Comparison of ENCODE assay signal across 9 cellular contexts in genomic region chr13:36981156-36981743, GRCh38.
DNase-seq lines count a peak whose midpoint lies in the region; TF ChIP-seq lines count a peak whose summit lies in the region.
"Had no signal": no experiment of that assay in that cellular context is flagged by ENCODE, and none has a peak within 500 bp of the region (broad histone marks: within the 10 kb centered on the region; RNA-seq: fewer than 3 reads in every experiment).

No MANE protein-coding gene starts in this region.

- no peak overlapping the region for H3K4me3 Mint-ChIP-seq in nephron

- peak overlapping the region in 1 of 3 experiments; percentile 54 for H3K27ac Mint-ChIP-seq in nephron

- H3K4me1 Mint-ChIP-seq in nephron = no peaks in the 10 kb centered on the region

- peaks cover 43% of the 10 kb centered on the region for H3K36me3 Mint-ChIP-seq in nephron (ENCODE audit: low read depth)

- no peaks in the 10 kb centered on the region for H3K9me3 Mint-ChIP-seq in nephron

- peaks cover 4% of the 10 kb centered on the region for H3K4me1 ChIP-seq in DOHH2 (ENCODE audit: control insufficient read depth, low read length)

- peak; percentile 36 for DNase-seq in HEK293T (ENCODE audit: extremely low spot score)
- peak; percentile 75 for DNase-seq in NCI-H748 (lab: John Stamatoyannopoulos, UW; ENCODE audit: unreplicated experiment)
- DNase-seq in coronary artery (ENCODE audit: low spot score) = no peak
- DNase-seq in putamen (ENCODE audit: low spot score) = no peak
- DNase-seq in activated effector memory CD4-positive, alpha-beta T cell treated with anti-CD3 and anti-CD28 coated beads, Interleukin-2, amount 50 U/mL, for 16 hours = no peak
- DNase-seq in activated CD4-positive, CD25-positive, alpha-beta regulatory T cell treated with anti-CD3 and anti-CD28 coated beads, Interleukin-2, amount 50 U/mL, for 72 hours = no peak

- H3K4me3 ChIP-seq in DOHH2 (ENCODE audit: low read length) (no peak overlapping the region), coronary artery (no peak overlapping the region)
- H3K4me3 ChIP-seq: skin epidermis had no signal

- H4K20me1 ChIP-seq in DOHH2 (ENCODE audit: control insufficient read depth, insufficient read depth, low read depth, low read length) = no peaks in the 10 kb centered on the region

- POLR2A ChIA-PET in HEK293T (lab: Yijun Ruan, JAX) = no interaction called here

- H3K27me3 ChIP-seq in DOHH2 (ENCODE audit: control insufficient read depth, low read length) = no peaks in the 10 kb centered on the region

- H3K27ac ChIP-seq in DOHH2 (ENCODE audit: low read depth, low read length) = no peak overlapping the region
- H3K27ac ChIP-seq in coronary artery = no peak overlapping the region
- H3K27ac ChIP-seq: skin epidermis had no signal

- H3K9me3 ChIP-seq in DOHH2 (ENCODE audit: control insufficient read depth, insufficient read depth, low read length) = no peaks in the 10 kb centered on the region

- CTCF ChIA-PET in HEK293T (lab: Yijun Ruan, JAX) = interaction anchor here (0.6 to 2.8 kb wide), 6 partner anchors 8 to 132 kb away, joined by 3 to 15 read pairs (median 8); no protein-coding TSS in a partner anchor

- no peaks in the 10 kb centered on the region for H3K9me2 ChIP-seq in DOHH2 (replicated peaks; ENCODE audit: control insufficient read depth, low read length)

- TF ChIP-seq CTCF in DOHH2 (IDR thresholded peaks at IDR 0.05; ENCODE audit: low read depth, low read length, poor library complexity, severe bottlenecking) = peak; percentile 61
- TF ChIP-seq CTCF in coronary artery (IDR thresholded peaks at IDR 0.05) = peak; percentile 36
- TF ChIP-seq CTCF in nephron (IDR thresholded peaks at IDR 0.05; ENCODE audit: unreplicated experiment in 3 of 3) = peak; percentile 52 to 63 (median 59)

- H3F3A ChIP-seq in DOHH2 (ENCODE audit: control insufficient read depth, insufficient read depth) = peaks cover 7% of the 10 kb centered on the region

- peaks cover 66% of the 10 kb centered on the region for H3K36me3 ChIP-seq in DOHH2 (ENCODE audit: control insufficient read depth, low read length)

- H3K4me2 ChIP-seq in DOHH2 (ENCODE audit: low read length) = no peak overlapping the region

- H3K79me2 ChIP-seq in DOHH2 (ENCODE audit: control insufficient read depth, low read length) = 0 out of 2 replicates have a peak, but pooled peaks cover 2% of the 10 kb centered on the region

- no peaks in the 10 kb centered on the region for H3K27me3 Mint-ChIP-seq in nephron (ENCODE audit: low read depth)

TF ChIP-seq in HEK293T, 16 proteins besides CTCF, POLR2A, EP300 and RAD21:
- no peak for TF ChIP-seq ARNT (IDR thresholded peaks at IDR 0.05)
- TF ChIP-seq FOXM1 (IDR thresholded peaks at IDR 0.05; ENCODE audit: borderline replicate concordance) = no peak
- TF ChIP-seq BHLHE40 (IDR thresholded peaks at IDR 0.05; ENCODE audit: borderline replicate concordance) = no peak
- TF ChIP-seq LEF1 (IDR thresholded peaks at IDR 0.05; ENCODE audit: borderline replicate concordance) = no peak
- TF ChIP-seq CTBP1 (IDR thresholded peaks at IDR 0.05; ENCODE audit: borderline replicate concordance) = no peak
- no peak for TF ChIP-seq ELF4 (IDR thresholded peaks at IDR 0.05)
- no peak for TF ChIP-seq FOXA1 (IDR thresholded peaks at IDR 0.05)
- no peak for TF ChIP-seq ZNF384 (IDR thresholded peaks at IDR 0.05)
- TF ChIP-seq NFRKB (IDR thresholded peaks at IDR 0.05) = no peak
- TF ChIP-seq SUZ12 (IDR thresholded peaks at IDR 0.05) = no peak
- TF ChIP-seq PKNOX1 (IDR thresholded peaks at IDR 0.05) = no peak
- no peak for TF ChIP-seq L3MBTL2 (conservative IDR thresholded peaks at IDR 0.05)
- TF ChIP-seq HDGF (IDR thresholded peaks at IDR 0.05; ENCODE audit: borderline replicate concordance) = no peak
- no peak for TF ChIP-seq TARDBP (IDR thresholded peaks at IDR 0.05)
- TF ChIP-seq FOXK2 (IDR thresholded peaks at IDR 0.05) = no peak
- no peak for TF ChIP-seq SP1 (IDR thresholded peaks at IDR 0.05)

Comparison
In these comparisons a context has a peak if more than half of its experiments do, and no peak if none do; other contexts are left out.
1. DNase-seq: peak in HEK293T (single experiment) and NCI-H748 (single experiment); none in coronary artery (single experiment), putamen (single experiment), activated effector memory CD4-positive, alpha-beta T cell treated with anti-CD3 and anti-CD28 coated beads, Interleukin-2, amount 50 U/mL, for 16 hours (single experiment) and activated CD4-positive, CD25-positive, alpha-beta regulatory T cell treated with anti-CD3 and anti-CD28 coated beads, Interleukin-2, amount 50 U/mL, for 72 hours (single experiment).
2. Peak in every context shown above with its lines, with median percentiles within 50 percentile points of each other: CTCF ChIP-seq.